Comparison of ENCODE assay signal across 8 cellular contexts in genomic region chr6:169212436-169212835, GRCh38. TPM values are rescaled to one million over a fixed set of nuclear protein-coding genes. Genes with fewer than 3 reads are reported as not detected.
A peak's percentile ranks its signal among the peaks of the same experiment; 100 is the strongest.
DNase-seq lines count a peak whose midpoint lies in the region; ATAC-seq and TF ChIP-seq lines count a peak whose summit lies in the region.

No MANE protein-coding gene starts in this region.

- no peak for ATAC-seq in HCT116
- no peak for ATAC-seq in HG03095 (IDR thresholded peaks at IDR 0.05; ENCODE audit: unreplicated experiment)
- no peak for ATAC-seq in body of pancreas

- peaks cover 14% of the 10 kb centered on the region for H3K9me3 Mint-ChIP-seq in osteocyte (ENCODE audit: unreplicated experiment)

- H3K36me3 ChIP-seq in HCT116 (ENCODE audit: control insufficient read depth in 1 of 2, insufficient read depth in 2 of 2, low read length in 2 of 2) (no peaks in the 10 kb centered on the region), OCI-LY1 (ENCODE audit: insufficient read depth, low read length) (peaks cover 7% of the 10 kb centered on the region; the same call in 1 of the 2 replicates), body of pancreas (replicated peaks in 1 of 2; ENCODE audit: insufficient read depth in 1 of 2, low read depth in 2 of 2) (no peaks in the 10 kb centered on the region)

- DNase-seq in HCT116 (ENCODE audit: low read depth, low spot score) = no peak
- peak; percentile 10 to 18 for DNase-seq in dermis microvascular lymphatic vessel endothelial cell (ENCODE audit: low read depth in 2 of 2)
- no peak for DNase-seq in osteocyte (ENCODE audit: extremely low spot score, unreplicated experiment)
- no peak for DNase-seq in G401 (ENCODE audit: low spot score)
- no peak for DNase-seq in NCI-H1930 (lab: John Stamatoyannopoulos, UW)
- DNase-seq in body of pancreas = no peak

- H2AFZ ChIP-seq in HCT116 (ENCODE audit: low read depth, low read length, poor library complexity, severe bottlenecking) (peak overlapping the region; percentile 93), OCI-LY1 (ENCODE audit: low read length) (peak overlapping the region; percentile 83)

- intact Hi-C loops in HCT116 (cut with micrococcal nuclease) = no loop called here
- intact Hi-C loops in body of pancreas (cut with DNase I) = no loop called here

- RAD21 ChIA-PET in HCT116 (lab: Charles Lee; ENCODE audit: low non-redundant PET in 1 of 2, low total read pairs in 2 of 2, uncharacterized antibody in 2 of 2, unreplicated experiment in 2 of 2) = no interaction called here

- H3K9me3 ChIP-seq in HCT116 (ENCODE audit: control insufficient read depth in 1 of 2, insufficient read depth in 1 of 2, low read depth in 1 of 2, low read length in 2 of 2) (no peaks in the 10 kb centered on the region), OCI-LY1 (ENCODE audit: low read length) (peaks cover 9% of the 10 kb centered on the region), body of pancreas (peaks cover 0 to 2% (median 0%) of the 10 kb centered on the region in 3 donors)

- in situ Hi-C loops in G401 (cut with HindIII; ENCODE audit: low sequenced_read_pairs) = no loop called here

- H3K4me3 ChIP-seq in HCT116 (replicated peaks in 1 of 2; ENCODE audit: low read depth in 1 of 2, low read length in 2 of 2) (peak overlapping the region; percentile 17 to 51; a peak in 3 of 4 replicates), OCI-LY1 (ENCODE audit: low read depth, low read length, poor library complexity, severe bottlenecking) (peak overlapping the region; percentile 7), body of pancreas (no peak overlapping the region)

- H3K27me3 ChIP-seq in HCT116 (ENCODE audit: insufficient read depth, low read length) (no peaks in the 10 kb centered on the region), OCI-LY1 (ENCODE audit: insufficient read depth, low read length) (no peaks in the 10 kb centered on the region; the same call in 1 of the 2 replicates), body of pancreas (no peaks in the 10 kb centered on the region)

- H3K9ac ChIP-seq in HCT116 (ENCODE audit: low read length) = no peak overlapping the region
- H3K9ac ChIP-seq in OCI-LY1 (ENCODE audit: low read length) = peak overlapping the region; percentile 11; the same call in 1 of the 2 replicates

- no TSS peak for BruUV-seq in HCT116 (replicated peaks; lab: Mats Ljungman, UMichigan)

- peaks cover 2 to 12% of the 10 kb centered on the region in 2 experiments; a peak in 3 of 4 replicates for H3K4me1 ChIP-seq in HCT116 (ENCODE audit: control insufficient read depth in 1 of 2, insufficient read depth in 2 of 2, low read length in 2 of 2)
- H3K4me1 ChIP-seq in OCI-LY1 (ENCODE audit: insufficient read depth, low read length, severe bottlenecking) = peaks cover 15% of the 10 kb centered on the region
- H3K4me1 ChIP-seq in body of pancreas = peaks cover 6% of the 10 kb centered on the region

- TF ChIP-seq CTCF in HCT116 (IDR thresholded peaks at IDR 0.05 in 2 of 3, conservative IDR thresholded peaks at IDR 0.05 in 1 of 3; ENCODE audit: borderline replicate concordance in 1 of 3, insufficient read depth in 1 of 3, low read depth in 2 of 3, low read length in 2 of 3) (no peak), OCI-LY1 (IDR thresholded peaks at IDR 0.05; ENCODE audit: low read length) (no peak), osteocyte (IDR thresholded peaks at IDR 0.05) (no peak), body of pancreas (IDR thresholded peaks at IDR 0.05) (no peak)

- no peak for TF ChIP-seq RAD21 in HCT116 (IDR thresholded peaks at IDR 0.05; ENCODE audit: low read depth)

- H3K27ac Mint-ChIP-seq in osteocyte (ENCODE audit: unreplicated experiment) = no peak overlapping the region

- no peaks in the 10 kb centered on the region for H3K79me2 ChIP-seq in HCT116 (ENCODE audit: insufficient read depth, low read length)
- no peaks in the 10 kb centered on the region for H3K79me2 ChIP-seq in OCI-LY1 (ENCODE audit: insufficient read depth, low read length)

- no peaks in the 10 kb centered on the region for H3K27me3 Mint-ChIP-seq in osteocyte (ENCODE audit: unreplicated experiment)

- H3F3A ChIP-seq in OCI-LY1 (ENCODE audit: insufficient read depth, low read length) = no peaks in the 10 kb centered on the region

- H3K36me3 Mint-ChIP-seq in osteocyte (ENCODE audit: unreplicated experiment) = peaks cover 41% of the 10 kb centered on the region

- H3K4me3 Mint-ChIP-seq in osteocyte (ENCODE audit: unreplicated experiment) = peak overlapping the region; percentile 15

- no peak overlapping the region for H3K27ac ChIP-seq in HCT116 (ENCODE audit: low read depth, low read length)
- no peak overlapping the region for H3K27ac ChIP-seq in OCI-LY1 (ENCODE audit: low read depth, low read length, poor library complexity, severe bottlenecking)
- peak overlapping the region in 1 of 4 donors; percentile 73 for H3K27ac ChIP-seq in body of pancreas

- H4K20me1 ChIP-seq in HCT116 (ENCODE audit: insufficient read depth) (no peaks in the 10 kb centered on the region), OCI-LY1 (ENCODE audit: insufficient read depth, low read length) (no peaks in the 10 kb centered on the region)

- peak overlapping the region; percentile 73 for H3K4me2 ChIP-seq in HCT116 (ENCODE audit: low read length)
- H3K4me2 ChIP-seq in OCI-LY1 (ENCODE audit: low read length) = peak overlapping the region; percentile 71

- CTCF ChIA-PET in HCT116 (lab: Charles Lee) = no interaction called here

- WGBS in body of pancreas, 2 donors = 74 to 86% methylated on average over 5 of the region's 5 CpGs

- POLR2A ChIA-PET in HCT116 (lab: Charles Lee) = no interaction called here

- H3K4me1 Mint-ChIP-seq in osteocyte (ENCODE audit: unreplicated experiment) = peaks cover 35% of the 10 kb centered on the region

- TF ChIP-seq POLR2A in HCT116 (IDR thresholded peaks at IDR 0.05; ENCODE audit: borderline replicate concordance, extremely low read depth, insufficient read depth, insufficient read length) = no peak
- no peak for TF ChIP-seq POLR2A in body of pancreas (IDR thresholded peaks at IDR 0.05)

- H3K9me2 ChIP-seq in HCT116 (ENCODE audit: insufficient read depth) (no peaks in the 10 kb centered on the region), OCI-LY1 (ENCODE audit: low read depth, low read length) (no peaks in the 10 kb centered on the region)

TF ChIP-seq in HCT116, 20 proteins besides CTCF, POLR2A, EP300 and RAD21 (continues in another document):
- TF ChIP-seq ZBTB33 (IDR thresholded peaks at IDR 0.05; ENCODE audit: extremely low read depth, insufficient replicate concordance, low read length) (no peak), EGR1 (IDR thresholded peaks at IDR 0.05; ENCODE audit: low read depth) (no peak), EZH2 (IDR thresholded peaks at IDR 0.05) (no peak), ZNF274 (IDR thresholded peaks at IDR 0.05; ENCODE audit: low read depth, low read length) (no peak), ATF3 (IDR thresholded peaks at IDR 0.05) (no peak), POLR2AphosphoS5 (IDR thresholded peaks at IDR 0.05; ENCODE audit: low read depth, low read length) (no peak), SIN3A (IDR thresholded peaks at IDR 0.05; ENCODE audit: low read depth) (no peak), CEBPB (IDR thresholded peaks at IDR 0.05; ENCODE audit: low read depth) (no peak), REST (IDR thresholded peaks at IDR 0.05; ENCODE audit: low read depth) (no peak), FOSL1 (IDR thresholded peaks at IDR 0.05; ENCODE audit: low read depth) (no peak)

RNA-seq across cellular contexts. Expression of gene THBS2, which starts 41.2 kb away (rescaled TPM):
- total RNA-seq in HCT116 (2021; ENCODE audit: unreplicated experiment) (0.39 TPM), dermis microvascular lymphatic vessel endothelial cell (0.51 TPM in 1 of 2 replicates, not detected in the other), osteocyte (650 and 687 TPM in 2 replicates), body of pancreas (1 to 10 TPM; 8.9 to 9.6 TPM)
- 0.24 and 0.25 TPM in 2 replicates for polyA plus RNA-seq in HCT116 (2012)
- total RNA-seq in G401 (2014; rRNA removed; shearing (Covaris generic)) = 0.14 and 0.18 TPM in 2 replicates

Comparison
In these comparisons a context has a peak if more than half of its experiments do, and no peak if none do; other contexts are left out.
1. DNase-seq: peak in dermis microvascular lymphatic vessel endothelial cell (2 of 2); none in HCT116 (single experiment), osteocyte (single experiment), G401 (single experiment), NCI-H1930 (0 of 2) and body of pancreas (0 of 4).
2. H3K4me3 ChIP-seq: peak in HCT116 (2 of 2) and OCI-LY1 (single experiment); none in body of pancreas (0 of 2).
3. RNA of gene THBS2, which starts 41.2 kb away (total RNA-seq): 650 to 687 TPM in osteocyte; 8.9 to 9.6 TPM in body of pancreas, 0.39 TPM in HCT116 (single experiment), 0.14 to 0.18 TPM in G401 and 0.51 TPM in dermis microvascular lymphatic vessel endothelial cell; every median in the first group is over 10 times any median in the second.